ENCODE assay signal across 1 cellular context in genomic region chr20:58271596-58272460, GRCh38.
TF ChIP-seq lines count a peak whose summit lies in the region.

No MANE protein-coding gene starts in this region.

TF ChIP-seq in HepG2, 621 proteins besides CTCF, POLR2A, EP300 and RAD21 (continued from another document):
- TF ChIP-seq POGK (CRISPR knock-in tag; conservative IDR thresholded peaks at IDR 0.05) (no peak), FOSL2 (CRISPR knock-in tag; IDR thresholded peaks at IDR 0.05) (no peak), TRAFD1 (CRISPR knock-in tag; IDR thresholded peaks at IDR 0.05; ENCODE audit: borderline replicate concordance) (no peak), ZNF766 (CRISPR knock-in tag; IDR thresholded peaks at IDR 0.05; ENCODE audit: borderline replicate concordance) (no peak), MAFK (conservative IDR thresholded peaks at IDR 0.05 in 1 of 2, IDR thresholded peaks at IDR 0.05 in 1 of 2; ENCODE audit: low read length in 2 of 2) (no peak), ZNF691 (CRISPR knock-in tag; IDR thresholded peaks at IDR 0.05; ENCODE audit: borderline replicate concordance, low read depth) (no peak)
